Comparison of ENCODE assay signal across 21 cellular contexts in the genomic region with DNA sequence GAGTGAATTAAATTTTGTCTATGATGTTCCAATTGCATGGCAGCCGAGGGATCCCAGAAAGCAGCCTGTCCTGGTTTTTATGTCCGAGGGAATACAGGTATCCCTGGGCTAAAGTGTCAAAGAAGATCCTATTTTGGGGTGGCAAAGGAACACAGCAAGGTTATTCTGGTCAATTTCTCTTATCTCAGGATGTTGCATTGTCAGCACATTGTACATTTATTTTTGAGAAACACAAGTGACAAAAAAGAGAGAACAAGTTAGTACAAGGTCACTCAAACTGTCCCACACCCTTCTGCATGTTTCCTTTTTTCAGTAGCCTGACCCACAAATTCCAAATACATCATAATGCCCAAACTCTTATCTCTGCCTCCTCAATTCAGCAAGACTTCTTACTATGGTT. TPM values are rescaled to one million over a fixed set of nuclear protein-coding genes. Genes with fewer than 3 reads are reported as not detected.
DNase-seq lines count a peak whose midpoint lies in the region; ATAC-seq, FAIRE-seq and TF ChIP-seq lines count a peak whose summit lies in the region.
"Had no signal": no experiment of that assay in that cellular context is flagged by ENCODE, and none has a peak within 500 bp of the region (broad histone marks: within the 10 kb centered on the region; RNA-seq: fewer than 3 reads in every experiment).

No MANE protein-coding gene starts in this region.

- H3K4me3 ChIP-seq in A549, result no peak overlapping the region
- H3K4me3 ChIP-seq in PC-9, result no peak overlapping the region
- no peak overlapping the region for H3K4me3 ChIP-seq in neutrophil (ENCODE audit: low read depth in 1 of 2, low read length in 1 of 2)
- H3K4me3 ChIP-seq in ascending aorta, result no peak overlapping the region
- H3K4me3 ChIP-seq in brain microvascular endothelial cell (ENCODE audit: low read depth, low read length), result no peak overlapping the region
- H3K4me3 ChIP-seq: GM23248 had no signal

- intact Hi-C loops in PC-9 (cut with micrococcal nuclease; ENCODE audit: unreplicated experiment) (no loop called here), ascending aorta (cut with DNase I) (no loop called here)

- peaks cover 4% of the 10 kb centered on the region; the same call in 1 of the 2 replicates for H3K9me2 ChIP-seq in PC-9 (ENCODE audit: insufficient read depth)

- POLR2A ChIA-PET in A549 (lab: Yijun Ruan, JAX) (no interaction called here), PC-9 (lab: Charles Lee; ENCODE audit: unreplicated experiment) (no interaction called here)

- BruUV-seq in PC-9 (replicated peaks; lab: Mats Ljungman, UMichigan), result no TSS peak

- TF ChIP-seq POLR2A in A549 (IDR thresholded peaks at IDR 0.05; ENCODE audit: low read length), result no peak
- TF ChIP-seq POLR2A in H54 (IDR thresholded peaks at IDR 0.05; ENCODE audit: low read depth, low read length), result no peak

- no peaks in the 10 kb centered on the region for H3K9me3 ChIP-seq in A549
- no peaks in the 10 kb centered on the region for H3K9me3 ChIP-seq in PC-9 (ENCODE audit: insufficient read depth, low read depth)
- no peaks in the 10 kb centered on the region for H3K9me3 ChIP-seq in neutrophil
- H3K9me3 ChIP-seq in ascending aorta, result no peaks in the 10 kb centered on the region
- H3K9me3 ChIP-seq: BE2C, Caco-2 had no signal

- no peaks in the 10 kb centered on the region for H3K4me1 ChIP-seq in A549
- H3K4me1 ChIP-seq in PC-9 (replicated peaks; ENCODE audit: insufficient read depth), result no peaks in the 10 kb centered on the region
- peaks cover 24 to 52% of the 10 kb centered on the region in 2 experiments for H3K4me1 ChIP-seq in neutrophil (ENCODE audit: control insufficient read depth in 1 of 2, insufficient read depth in 1 of 2, low read depth in 1 of 2, low read length in 1 of 2)
- no peaks in the 10 kb centered on the region for H3K4me1 ChIP-seq in ascending aorta
- H3K4me1 ChIP-seq: BE2C, Caco-2 had no signal

- ATAC-seq in A549, result no peak
- no peak for ATAC-seq in stimulated activated naive CD8-positive, alpha-beta T cell treated with anti-CD3 and anti-CD28 coated beads, Interleukin-15, amount 100 ng/mL, for 72 hours
- ATAC-seq: HCT116 had no signal

- H3K27ac Mint-ChIP-seq in stimulated activated naive CD8-positive, alpha-beta T cell treated with anti-CD3 and anti-CD28 coated beads, Interleukin-15, amount 100 ng/mL, for 72 hours, result no peak overlapping the region
- H3K27ac Mint-ChIP-seq: CD4-positive, alpha-beta T cell; HFFc6 had no signal

- no peaks in the 10 kb centered on the region for H3K27me3 Mint-ChIP-seq in stimulated activated naive CD8-positive, alpha-beta T cell treated with anti-CD3 and anti-CD28 coated beads, Interleukin-15, amount 100 ng/mL, for 72 hours
- H3K27me3 Mint-ChIP-seq: CD4-positive, alpha-beta T cell had no signal

- H3K36me3 ChIP-seq in PC-9 (ENCODE audit: low read depth) (no peaks in the 10 kb centered on the region), neutrophil (peaks cover 38% of the 10 kb centered on the region), ascending aorta (no peaks in the 10 kb centered on the region), brain microvascular endothelial cell (replicated peaks) (no peaks in the 10 kb centered on the region)
- H3K36me3 ChIP-seq: BE2C had no signal

- H3F3A ChIP-seq in PC-9 (ENCODE audit: insufficient read depth, low read depth), result no peaks in the 10 kb centered on the region

- H3K4me3 Mint-ChIP-seq in stimulated activated naive CD8-positive, alpha-beta T cell treated with anti-CD3 and anti-CD28 coated beads, Interleukin-15, amount 100 ng/mL, for 72 hours, result no peak overlapping the region
- H3K4me3 Mint-ChIP-seq: CD4-positive, alpha-beta T cell; HFFc6 had no signal

- CTCF ChIA-PET in A549 (lab: Yijun Ruan, JAX) (no interaction called here), PC-9 (lab: Charles Lee) (no interaction called here)

- H3K9me3 Mint-ChIP-seq in stimulated activated naive CD8-positive, alpha-beta T cell treated with anti-CD3 and anti-CD28 coated beads, Interleukin-15, amount 100 ng/mL, for 72 hours, result peaks cover 0 to 6% of the 10 kb centered on the region in 2 donors
- H3K9me3 Mint-ChIP-seq: CD4-positive, alpha-beta T cell had no signal

- no peak for DNase-seq in A549 (ENCODE audit: low read depth in 1 of 2, low spot score in 1 of 2)
- DNase-seq in H54 (ENCODE audit: insufficient read length, low spot score), result no peak
- DNase-seq in PC-9, result no peak
- no peak for DNase-seq in ascending aorta (ENCODE audit: low spot score in 2 of 2)
- DNase-seq in brain microvascular endothelial cell, result no peak
- no peak for DNase-seq in stimulated activated naive CD8-positive, alpha-beta T cell treated with anti-CD3 and anti-CD28 coated beads, Interleukin-15, amount 100 ng/mL, for 72 hours
- DNase-seq: ACHN; BE2C; C1 segment of cervical spinal cord; Caco-2; CD4-positive, alpha-beta T cell; GM23248; H7; HFFc6 had no signal

- 14% methylated on average over 2 of the region's 2 CpGs for WGBS in A549 (ENCODE audit: missing lambda C conversion rate)

- in situ Hi-C loops in brain microvascular endothelial cell (cut with HindIII; ENCODE audit: low pct_ligation_motif_present, low sequenced_read_pairs), result no loop called here

- H3K4me1 Mint-ChIP-seq in stimulated activated naive CD8-positive, alpha-beta T cell treated with anti-CD3 and anti-CD28 coated beads, Interleukin-15, amount 100 ng/mL, for 72 hours, result no peaks in the 10 kb centered on the region

- peak overlapping the region; percentile 55; the same call in 1 of the 2 replicates for H2AFZ ChIP-seq in PC-9
- H2AFZ ChIP-seq: GM23248 had no signal

- FAIRE-seq in A549 (lab: Jason Lieb, UNC) (no peak), H54 (lab: Jason Lieb, UNC) (peak; percentile 27)
- FAIRE-seq: D721Med, G401.6, GM12891 had no signal

- TF ChIP-seq RAD21 in A549 (conservative IDR thresholded peaks at IDR 0.05 in 1 of 2, IDR thresholded peaks at IDR 0.05 in 1 of 2), result no peak

- H3K27ac ChIP-seq in A549 (no peak overlapping the region), PC-9 (no peak overlapping the region), neutrophil (peak overlapping the region; percentile 58), ascending aorta (no peak overlapping the region), brain microvascular endothelial cell (no peak overlapping the region)
- H3K27ac ChIP-seq: GM23248, HL-60 had no signal

- H3K79me2 ChIP-seq in PC-9 (ENCODE audit: low read depth), result no peaks in the 10 kb centered on the region

- H3K27me3 ChIP-seq in PC-9 (ENCODE audit: insufficient read depth, low read depth), result no peaks in the 10 kb centered on the region
- no peaks in the 10 kb centered on the region for H3K27me3 ChIP-seq in neutrophil
- H3K27me3 ChIP-seq in ascending aorta, result no peaks in the 10 kb centered on the region
- H3K27me3 ChIP-seq in brain microvascular endothelial cell (replicated peaks), result no peaks in the 10 kb centered on the region
- H3K27me3 ChIP-seq: BE2C had no signal

- H3K4me2 ChIP-seq in A549, result no peak overlapping the region
- H3K4me2 ChIP-seq in PC-9, result no peak overlapping the region

- no peak for TF ChIP-seq EP300 in A549 (IDR thresholded peaks at IDR 0.05)

- TF ChIP-seq CTCF in A549 (IDR thresholded peaks at IDR 0.05) (no peak), PC-9 (conservative IDR thresholded peaks at IDR 0.05) (no peak), neutrophil (IDR thresholded peaks at IDR 0.05) (no peak), ascending aorta (IDR thresholded peaks at IDR 0.05) (no peak), brain microvascular endothelial cell (IDR thresholded peaks at IDR 0.05; ENCODE audit: low read depth, low read length, missing control alignments) (no peak)

- H4K20me1 ChIP-seq in PC-9 (ENCODE audit: insufficient read depth), result no peaks in the 10 kb centered on the region

TF ChIP-seq in A549, 52 proteins besides CTCF, POLR2A, EP300 and RAD21:
- TF ChIP-seq CEBPB (IDR thresholded peaks at IDR 0.05) (no peak), MAFK (IDR thresholded peaks at IDR 0.05; ENCODE audit: partially characterized antibody) (peak; percentile 69), MAZ (IDR thresholded peaks at IDR 0.05; ENCODE audit: borderline replicate concordance, low read depth, low read length) (no peak), BHLHE40 (IDR thresholded peaks at IDR 0.05; ENCODE audit: low read depth, low read length) (no peak)
- TF ChIP-seq, protein P1, sequence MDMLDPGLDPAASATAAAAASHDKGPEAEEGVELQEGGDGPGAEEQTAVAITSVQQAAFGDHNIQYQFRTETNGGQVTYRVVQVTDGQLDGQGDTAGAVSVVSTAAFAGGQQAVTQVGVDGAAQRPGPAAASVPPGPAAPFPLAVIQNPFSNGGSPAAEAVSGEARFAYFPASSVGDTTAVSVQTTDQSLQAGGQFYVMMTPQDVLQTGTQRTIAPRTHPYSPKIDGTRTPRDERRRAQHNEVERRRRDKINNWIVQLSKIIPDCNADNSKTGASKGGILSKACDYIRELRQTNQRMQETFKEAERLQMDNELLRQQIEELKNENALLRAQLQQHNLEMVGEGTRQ (IDR thresholded peaks at IDR 0.05), result no peak

RNA-seq across cellular contexts. Expression of a gene that starts 17.7 kb away (rescaled TPM):
- polyA plus RNA-seq in A549 (2011; rRNA removed) (not detected in 2 replicates), A549 (2017; fragmentation: RNase III; extraction: RNeasy Plus Mini Kit Qiagen cat#74134 plus additional on column Dnase treatment) (not detected in 3 replicates)
- polyA plus RNA-seq in A549 (2012; cell fraction: cytosol; rRNA removed), result not detected in 2 replicates
- polyA plus RNA-seq in A549 (2012; cell fraction: nucleus; rRNA removed), result not detected in 2 replicates
- not detected in 2 replicates for polyA minus RNA-seq in A549 (2011; rRNA and poly(A)+ RNA removed)
- total RNA-seq in PC-9 (2021) (not detected in 2 replicates), ascending aorta (3.0 TPM)
- total RNA-seq: Caco-2, GM23248, H7, HFFc6, HT1080 had no signal
- polyA plus RNA-seq: GM23248 had no signal
